ENCODE assay signal across 16 cellular contexts in the genomic region with DNA sequence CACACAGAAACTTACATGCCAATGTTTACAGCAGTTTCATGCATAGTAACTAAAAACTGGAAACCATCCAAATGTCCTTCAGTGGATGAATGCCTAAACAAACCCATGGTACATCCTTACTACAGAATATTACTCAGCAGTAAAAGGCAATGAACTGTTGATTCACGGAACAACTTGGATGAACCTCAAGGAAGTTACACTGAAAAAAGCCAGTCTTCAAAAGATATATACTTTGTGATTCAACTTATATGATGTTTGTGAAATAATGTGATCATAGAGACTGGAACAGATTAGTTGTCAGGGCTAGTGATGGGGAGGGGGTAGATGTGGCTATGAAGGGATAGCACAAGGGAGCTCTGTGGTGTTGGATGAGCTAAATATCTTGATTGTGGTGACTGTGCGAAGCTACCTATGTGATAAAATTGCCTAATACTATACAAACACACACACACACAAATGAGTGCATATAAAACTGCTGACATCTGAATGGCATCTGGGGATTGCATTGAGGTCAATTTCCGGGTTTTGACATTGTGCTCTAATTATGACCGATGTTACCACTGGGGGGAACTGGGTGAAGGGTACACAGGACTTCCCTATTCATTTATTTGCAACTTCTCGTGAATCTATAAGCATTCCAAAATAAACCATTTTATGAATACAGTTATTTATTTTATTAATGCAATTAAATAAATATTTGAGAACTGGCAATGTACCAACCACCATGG.
DNase-seq lines count a peak whose midpoint lies in the region; ATAC-seq and TF ChIP-seq lines count a peak whose summit lies in the region.
"Had no signal": no experiment of that assay in that cellular context is flagged by ENCODE, and none has a peak within 500 bp of the region (broad histone marks: within the 10 kb centered on the region; RNA-seq: fewer than 3 reads in every experiment).

No MANE protein-coding gene starts in this region.

- H3K27ac ChIP-seq in breast epithelium (no peak overlapping the region), mammary epithelial cell (ENCODE audit: insufficient read depth, low read depth, low read length) (no peak overlapping the region)
- H3K27ac ChIP-seq: right atrium auricular region, thoracic aorta had no signal

- no peaks in the 10 kb centered on the region for H4K20me1 ChIP-seq in mammary epithelial cell (ENCODE audit: insufficient read depth, low read length)

- no peaks in the 10 kb centered on the region for H3K9me3 ChIP-seq in breast epithelium
- no peaks in the 10 kb centered on the region for H3K9me3 ChIP-seq in mammary epithelial cell (replicated peaks; ENCODE audit: insufficient read depth, low read length)
- H3K9me3 ChIP-seq: right atrium auricular region, thoracic aorta had no signal

- no peaks in the 10 kb centered on the region for H3K36me3 ChIP-seq in breast epithelium
- H3K36me3 ChIP-seq in mammary epithelial cell (ENCODE audit: insufficient read depth, low read length), result no peaks in the 10 kb centered on the region
- H3K36me3 ChIP-seq: right atrium auricular region, thoracic aorta had no signal

- no peak overlapping the region for H3K9ac ChIP-seq in mammary epithelial cell (ENCODE audit: insufficient read depth, low read length)

- H3K4me2 ChIP-seq in mammary epithelial cell (ENCODE audit: insufficient read depth, low read depth, low read length), result no peak overlapping the region

- BruUV-seq in MCF 10A (replicated peaks; lab: Mats Ljungman, UMichigan) (no TSS peak), mammary epithelial cell (replicated peaks; lab: Mats Ljungman, UMichigan) (no TSS peak)

- no peaks in the 10 kb centered on the region for H3K27me3 ChIP-seq in breast epithelium
- no peaks in the 10 kb centered on the region for H3K27me3 ChIP-seq in mammary epithelial cell (ENCODE audit: insufficient read depth, low read length)
- H3K27me3 ChIP-seq: right atrium auricular region had no signal

- in situ Hi-C loops in mammary epithelial cell (cut with MboI; ENCODE audit: low sequenced_read_pairs in 2 of 2), result no loop called here

- TF ChIP-seq CTCF in MCF 10A (IDR thresholded peaks at IDR 0.05; ENCODE audit: unreplicated experiment), result no peak
- TF ChIP-seq CTCF in breast epithelium (IDR thresholded peaks at IDR 0.05), result no peak
- TF ChIP-seq CTCF in mammary epithelial cell (conservative IDR thresholded peaks at IDR 0.05 in 1 of 2, IDR thresholded peaks at IDR 0.05 in 1 of 2; ENCODE audit: extremely low read depth in 1 of 2, insufficient read depth in 1 of 2, low read depth in 1 of 2, low read length in 2 of 2), result no peak

- no peaks in the 10 kb centered on the region for H3K36me3 Mint-ChIP-seq in MCF 10A (ENCODE audit: insufficient read depth, unreplicated experiment)

- H3K4me3 ChIP-seq in breast epithelium (no peak overlapping the region), mammary epithelial cell (replicated peaks in 1 of 3; ENCODE audit: insufficient read depth in 1 of 3, low read depth in 2 of 3, low read length in 3 of 3) (no peak overlapping the region)
- H3K4me3 ChIP-seq: coronary artery, right atrium auricular region, thoracic aorta had no signal

- no peaks in the 10 kb centered on the region for H3K79me2 ChIP-seq in mammary epithelial cell (ENCODE audit: insufficient read depth, low read length)

- peaks cover 39% of the 10 kb centered on the region for H3K4me1 Mint-ChIP-seq in MCF 10A (ENCODE audit: insufficient read depth, unreplicated experiment)

- ATAC-seq in HG02571 (IDR thresholded peaks at IDR 0.05; ENCODE audit: unreplicated experiment) (no peak), HG02759 (IDR thresholded peaks at IDR 0.05; ENCODE audit: unreplicated experiment) (no peak), HG02981 (IDR thresholded peaks at IDR 0.05; ENCODE audit: unreplicated experiment) (no peak)

- no peak overlapping the region for H2AFZ ChIP-seq in mammary epithelial cell (ENCODE audit: low read depth, low read length)

- H3K9me3 Mint-ChIP-seq in MCF 10A (ENCODE audit: unreplicated experiment), result no peaks in the 10 kb centered on the region

- dilution Hi-C loops in mammary epithelial cell (cut with HindIII; ENCODE audit: low sequenced_read_pairs), result no loop called here

- POLR2A ChIA-PET in MCF 10A (lab: Yijun Ruan, JAX), result interaction anchor here (0.6 to 2.9 kb wide), 6 partner anchors 8 to 189 kb away, joined by 3 to 23 read pairs (median 3); no protein-coding TSS in a partner anchor

- peak overlapping the region; percentile 33 for H3K4me3 Mint-ChIP-seq in MCF 10A (ENCODE audit: unreplicated experiment)

- no peaks in the 10 kb centered on the region for H3K27me3 Mint-ChIP-seq in MCF 10A (ENCODE audit: insufficient read depth, unreplicated experiment)

- intact Hi-C loops in MCF 10A (cut with micrococcal nuclease) (loop anchor here (5.0 kb wide), 1 partner anchor 151 kb away; no protein-coding TSS in a partner anchor), breast epithelium (cut with DNase I; ENCODE audit: low total_unique reads) (no loop called here), mammary epithelial cell (cut with micrococcal nuclease) (loop anchor here (10.0 kb wide), 1 partner anchor 213 kb away; no protein-coding TSS in a partner anchor)

- H3K27ac Mint-ChIP-seq in MCF 10A (ENCODE audit: low read depth, unreplicated experiment), result peak overlapping the region; percentile 93
- H3K27ac Mint-ChIP-seq: activated T-helper 2 cell treated with anti-CD3 and anti-CD28 coated beads, Interferon-gamma antibody, Interleukin-2, Interleukin-4, amounts not matched to agents 10 μg/mL and 5 μg/mL and 100 μg/mL, durations not matched to agents 14 hours and 24 hours and 36 hours had no signal

- TF ChIP-seq POLR2A in breast epithelium (IDR thresholded peaks at IDR 0.05), result no peak

- 81% methylated on average over 5 of the region's 5 CpGs for WGBS in mammary epithelial cell (ENCODE audit: low coverage, missing lambda C conversion rate)

- H3K4me1 ChIP-seq in breast epithelium (no peaks in the 10 kb centered on the region), mammary epithelial cell (ENCODE audit: insufficient read depth, low read length) (peaks cover 5% of the 10 kb centered on the region)

- DNase-seq in MCF 10A (ENCODE audit: unreplicated experiment) (peak; percentile 87), breast epithelium (ENCODE audit: low spot score in 2 of 2) (no peak), mammary epithelial cell (peak; percentile 35), hepatic stellate cell (ENCODE audit: low spot score) (peak; percentile 63), cerebellar cortex (ENCODE audit: low spot score) (no peak)
- DNase-seq: AML-193, hippocampal formation, NCI-H1048, NCI-H524 treated with DMSO at 0.1 percent for 48 hours had no signal

- CTCF ChIA-PET in MCF 10A (lab: Yijun Ruan, JAX) (no interaction called here), mammary epithelial cell (lab: Charles Lee; ENCODE audit: low non-redundant PET) (no interaction called here)

Comparison
In these comparisons a context has a peak if more than half of its experiments do, and no peak if none do; other contexts are left out.
1. DNase-seq: peak in MCF 10A (single experiment), mammary epithelial cell (single experiment) and hepatic stellate cell (single experiment); none in breast epithelium (0 of 2) and cerebellar cortex (single experiment).